ENCODE assay signal across 8 cellular contexts in the genomic region with DNA sequence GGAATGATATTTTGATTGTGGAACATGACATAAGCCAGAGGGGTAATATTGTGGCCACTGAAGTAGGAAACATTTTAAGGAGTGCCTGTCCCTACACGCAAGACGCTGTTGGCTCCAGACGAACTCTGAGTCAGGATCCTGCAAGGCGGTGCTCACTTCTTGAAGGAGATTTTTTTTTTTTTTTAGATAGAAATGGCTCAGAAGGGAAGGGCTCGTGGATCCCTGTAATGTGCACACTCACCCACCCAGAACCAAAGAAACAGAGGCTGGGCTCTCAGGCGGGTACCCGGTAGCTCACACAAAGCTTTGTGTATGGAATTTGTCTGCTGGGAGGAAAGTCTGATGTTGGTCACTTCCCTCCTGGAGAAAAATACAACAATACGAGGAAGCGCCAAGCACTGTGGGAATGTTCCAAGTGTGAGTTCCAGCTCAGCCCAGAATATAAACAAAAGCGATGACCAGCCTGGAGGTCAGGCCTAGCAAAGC. TPM values are rescaled to one million over a fixed set of nuclear protein-coding genes. Genes with fewer than 3 reads are reported as not detected.
DNase-seq lines count a peak whose midpoint lies in the region; ATAC-seq and TF ChIP-seq lines count a peak whose summit lies in the region.

No MANE protein-coding gene starts in this region.

- POLR2A ChIA-PET in CD4-positive, alpha-beta T cell (lab: Charles Lee), result interaction anchor here (1.0 kb wide), 1 partner anchor 19 kb away, joined by 3 read pairs; no protein-coding TSS in a partner anchor
- POLR2A ChIA-PET in WTC11 (lab: Charles Lee), result no interaction called here

- no peaks in the 10 kb centered on the region for H3K27me3 ChIP-seq in CD4-positive, alpha-beta T cell (ENCODE audit: control insufficient read depth, insufficient read depth, low read length)

- no peaks in the 10 kb centered on the region for H3K9me3 ChIP-seq in CD4-positive, alpha-beta T cell (ENCODE audit: control insufficient read depth, low read length)

- DNase-seq in CD4-positive, alpha-beta T cell, result no peak
- DNase-seq in astrocyte of the hippocampus (ENCODE audit: low read depth, low spot score), result peak; percentile 87
- DNase-seq in Right ventricle myocardium superior, result peak; percentile 77
- DNase-seq in pulmonary artery endothelial cell (ENCODE audit: low read depth, low spot score), result peak; percentile 99
- no peak for DNase-seq in WTC11 (ENCODE audit: low spot score)
- DNase-seq in activated T-cell treated with anti-CD3 and anti-CD28 coated beads, Interleukin-2, amount 50 U/mL, for 48 hours, result no peak

- intact Hi-C loops in CD4-positive, alpha-beta T cell (cut with DNase I, micrococcal nuclease), result no loop called here
- intact Hi-C loops in Right ventricle myocardium superior (cut with DNase I), result no loop called here

- peaks cover 86% of the 10 kb centered on the region for H3K4me1 Mint-ChIP-seq in CD4-positive, alpha-beta T cell (ENCODE audit: low read depth)
- peaks cover 28% of the 10 kb centered on the region for H3K4me1 Mint-ChIP-seq in WTC11

- H3K27me3 Mint-ChIP-seq in CD4-positive, alpha-beta T cell, result no peaks in the 10 kb centered on the region
- H3K27me3 Mint-ChIP-seq in WTC11 (ENCODE audit: low read depth), result no peaks in the 10 kb centered on the region

- no peak overlapping the region for H3K27ac ChIP-seq in CD4-positive, alpha-beta T cell (ENCODE audit: low read depth, low read length)

- peak overlapping the region; percentile 72 for H3K27ac Mint-ChIP-seq in CD4-positive, alpha-beta T cell
- H3K27ac Mint-ChIP-seq in WTC11, result no peak overlapping the region

- peaks cover 61% of the 10 kb centered on the region for H3K36me3 Mint-ChIP-seq in CD4-positive, alpha-beta T cell (ENCODE audit: low read depth)
- H3K36me3 Mint-ChIP-seq in WTC11, result no peaks in the 10 kb centered on the region

- CTCF ChIA-PET in CD4-positive, alpha-beta T cell (lab: Charles Lee), result interaction anchor here (1.4 kb wide), 1 partner anchor 20 kb away, joined by 3 read pairs; no protein-coding TSS in a partner anchor
- CTCF ChIA-PET in WTC11 (lab: Charles Lee), result interaction anchor here (1.2 kb wide), 1 partner anchor 123 kb away, joined by 3 read pairs; no protein-coding TSS in a partner anchor

- ATAC-seq in CD4-positive, alpha-beta T cell (ENCODE audit: poor library complexity), result no peak
- peak; percentile 62 for ATAC-seq in Right ventricle myocardium superior (ENCODE audit: poor library complexity)
- ATAC-seq in HG03460 (IDR thresholded peaks at IDR 0.05; ENCODE audit: unreplicated experiment), result no peak
- no peak for ATAC-seq in GM21737 (IDR thresholded peaks at IDR 0.05; ENCODE audit: unreplicated experiment)
- no peak for ATAC-seq in WTC11

- no peak overlapping the region for H3K4me3 Mint-ChIP-seq in CD4-positive, alpha-beta T cell
- H3K4me3 Mint-ChIP-seq in WTC11, result no peak overlapping the region

- H3K9me3 Mint-ChIP-seq in CD4-positive, alpha-beta T cell, result no peaks in the 10 kb centered on the region
- H3K9me3 Mint-ChIP-seq in WTC11, result no peaks in the 10 kb centered on the region

- TF ChIP-seq CTCF in CD4-positive, alpha-beta T cell (IDR thresholded peaks at IDR 0.05), result no peak
- no peak for TF ChIP-seq CTCF in WTC11 (IDR thresholded peaks at IDR 0.05)

TF ChIP-seq in WTC11, 78 proteins besides CTCF, POLR2A, EP300 and RAD21:
- TF ChIP-seq USF1 (CRISPR knock-in tag; IDR thresholded peaks at IDR 0.05), result no peak
- no peak for TF ChIP-seq ZNF281 (CRISPR knock-in tag; IDR thresholded peaks at IDR 0.05)
- no peak for TF ChIP-seq CREB1 (CRISPR knock-in tag; IDR thresholded peaks at IDR 0.05)
- no peak for TF ChIP-seq AFF4 (CRISPR knock-in tag; IDR thresholded peaks at IDR 0.05; ENCODE audit: borderline replicate concordance)
- TF ChIP-seq TCF7 (CRISPR knock-in tag; IDR thresholded peaks at IDR 0.05; ENCODE audit: low read depth), result no peak
- TF ChIP-seq OVOL2 (CRISPR knock-in tag; IDR thresholded peaks at IDR 0.05; ENCODE audit: borderline replicate concordance), result no peak
- no peak for TF ChIP-seq SMAD3 (CRISPR knock-in tag; IDR thresholded peaks at IDR 0.05; ENCODE audit: borderline replicate concordance)
TF ChIP-seq in WTC11: peak in this region for 0.

RNA-seq across cellular contexts. Expression of gene RAPGEF1, which starts 25.7 kb away (rescaled TPM):
- total RNA-seq in CD4-positive, alpha-beta T cell, result 100 to 1,000 TPM; 130 to 134 TPM
- 119 TPM for total RNA-seq in Right ventricle myocardium superior
- 44.1 and 49.3 TPM in 2 replicates for total RNA-seq in pulmonary artery endothelial cell
- 57.9 to 66.2 TPM (median 65.7 TPM) in 3 replicates for total RNA-seq in WTC11 (2021)

Comparison
In these comparisons a context has a peak if more than half of its experiments do, and no peak if none do; other contexts are left out.
1. DNase-seq: peak in astrocyte of the hippocampus (single experiment), Right ventricle myocardium superior (single experiment) and pulmonary artery endothelial cell (single experiment); none in CD4-positive, alpha-beta T cell (0 of 10), WTC11 (single experiment) and activated T-cell treated with anti-CD3 and anti-CD28 coated beads, Interleukin-2, amount 50 U/mL, for 48 hours (0 of 2).